10 cellular contexts compared by ENCODE assay signal in genomic region chr12:76028649-76029277, GRCh38. TPM values are rescaled to one million over a fixed set of nuclear protein-coding genes. Genes with fewer than 3 reads are reported as not detected.
DNase-seq lines count a peak whose midpoint lies in the region; ATAC-seq and TF ChIP-seq lines count a peak whose summit lies in the region.
"Had no signal": no experiment of that assay in that cellular context is flagged by ENCODE, and none has a peak within 500 bp of the region (broad histone marks: within the 10 kb centered on the region; RNA-seq: fewer than 3 reads in every experiment).

No MANE protein-coding gene starts in this region.

- ATAC-seq in natural killer cell (no peak), HG02981 (IDR thresholded peaks at IDR 0.05; ENCODE audit: unreplicated experiment) (no peak), HG02571 (IDR thresholded peaks at IDR 0.05; ENCODE audit: unreplicated experiment) (no peak)
- ATAC-seq: left lobe of liver; stimulated activated naive B cell treated with anti-CD40 and anti-IgM and Interleukin-4, amounts not matched to agents 10 μg/mL and 1 μg/mL and 100 μg/mL, for 72 hours had no signal

- H3K9me3 ChIP-seq in BE2C: no peaks in the 10 kb centered on the region
- H3K9me3 ChIP-seq in NT2/D1 (ENCODE audit: insufficient read depth, low read length): no peaks in the 10 kb centered on the region

- H3K4me3 ChIP-seq in BE2C (ENCODE audit: low read depth, low read length) (peak overlapping the region; percentile 69), NT2/D1 (ENCODE audit: insufficient read length, low read depth) (peak overlapping the region; percentile 98), dorsolateral prefrontal cortex (peak overlapping the region; percentile 57 to 94 (median 82))

- peak overlapping the region in 22 of 59 donors; percentile 1 to 98 (median 41) for H3K27ac ChIP-seq in dorsolateral prefrontal cortex

- peak overlapping the region; percentile 71 to 95 for H3K27ac Mint-ChIP-seq in natural killer cell
- H3K27ac Mint-ChIP-seq: stimulated activated naive B cell treated with anti-CD40 and anti-IgM and Interleukin-4, amounts not matched to agents 10 μg/mL and 1 μg/mL and 100 μg/mL, for 72 hours had no signal

- DNase-seq in BE2C (no peak), NT2/D1 (ENCODE audit: low read depth, low spot score) (no peak), dorsolateral prefrontal cortex (no peak), natural killer cell (no peak), DMS53 treated with DMSO at 0.1 percent for 48 hours (lab: John Stamatoyannopoulos, UW; ENCODE audit: unreplicated experiment) (no peak)
- no peak for DNase-seq in stimulated activated CD8-positive, alpha-beta memory T cell treated with anti-CD3 and anti-CD28 coated beads, Interleukin-4, amount 100 ng/mL, for 48 hours
- DNase-seq: stimulated activated naive B cell treated with anti-CD40 and anti-IgM and Interleukin-4, amounts not matched to agents 10 μg/mL and 1 μg/mL and 100 μg/mL, for 72 hours had no signal

- no peaks in the 10 kb centered on the region for H3K27me3 Mint-ChIP-seq in natural killer cell (ENCODE audit: low read depth in 2 of 2)

- H3K27me3 ChIP-seq in BE2C: no peaks in the 10 kb centered on the region
- peaks cover 8% of the 10 kb centered on the region for H3K27me3 ChIP-seq in NT2/D1 (ENCODE audit: insufficient read depth, insufficient read length)
- H3K27me3 ChIP-seq in dorsolateral prefrontal cortex: no peaks in the 10 kb centered on the region

- H3K9me3 Mint-ChIP-seq in natural killer cell: no peaks in the 10 kb centered on the region
- H3K9me3 Mint-ChIP-seq: stimulated activated naive B cell treated with anti-CD40 and anti-IgM and Interleukin-4, amounts not matched to agents 10 μg/mL and 1 μg/mL and 100 μg/mL, for 72 hours had no signal

- intact Hi-C loops in dorsolateral prefrontal cortex (cut with DNase I): no loop called here
- intact Hi-C loops in natural killer cell (cut with micrococcal nuclease): no loop called here

- peak overlapping the region; percentile 47 for H3K4me3 Mint-ChIP-seq in natural killer cell
- H3K4me3 Mint-ChIP-seq: stimulated activated naive B cell treated with anti-CD40 and anti-IgM and Interleukin-4, amounts not matched to agents 10 μg/mL and 1 μg/mL and 100 μg/mL, for 72 hours had no signal

- no peaks in the 10 kb centered on the region for H3K36me3 Mint-ChIP-seq in natural killer cell

- H3K36me3 ChIP-seq in BE2C (no peaks in the 10 kb centered on the region), NT2/D1 (ENCODE audit: insufficient read depth, insufficient read length, low read length) (peaks cover 36% of the 10 kb centered on the region)

- peak overlapping the region; percentile 69 for H3K9ac ChIP-seq in NT2/D1 (ENCODE audit: insufficient read length, low read depth)

- TF ChIP-seq CTCF in BE2C (IDR thresholded peaks at IDR 0.05; ENCODE audit: low read depth, low read length) (no peak), dorsolateral prefrontal cortex (IDR thresholded peaks at IDR 0.05 in 54 of 56, conservative IDR thresholded peaks at IDR 0.05 in 2 of 56; ENCODE audit: low read depth in 1 of 56, partially characterized antibody in 56 of 56) (no peak), natural killer cell (IDR thresholded peaks at IDR 0.05) (no peak)

- peaks cover 35 to 36% of the 10 kb centered on the region in 2 donors for H3K4me1 Mint-ChIP-seq in natural killer cell

- H3K4me1 ChIP-seq in BE2C: 0 out of 2 replicates have a peak, but pooled peaks cover 6% of the 10 kb centered on the region
- H3K4me1 ChIP-seq in NT2/D1 (ENCODE audit: insufficient read depth, insufficient read length): no peaks in the 10 kb centered on the region

RNA-seq across cellular contexts. Expression of gene PHLDA1, which starts 2.8 kb away (rescaled TPM):
- 42.2 TPM for polyA plus RNA-seq in BE2C (2012; ENCODE audit: insufficient read depth, insufficient read length, low read depth)
- total RNA-seq in dorsolateral prefrontal cortex: 10 to 100 TPM in 119 of 120 experiments, 1 to 10 TPM in 1; 9.0 to 26.9 (median 17.8) TPM
- total RNA-seq in natural killer cell: 10 to 100 TPM; 11.1 to 24.0 (median 19.1) TPM

RNA-seq across cellular contexts. Expression of gene NAP1L1, which starts 55.7 kb away (rescaled TPM):
- 156 TPM for polyA plus RNA-seq in BE2C (2012; ENCODE audit: insufficient read depth, insufficient read length, low read depth)
- total RNA-seq in dorsolateral prefrontal cortex (100 to 1,000 TPM; 291 to 450 (median 373) TPM), natural killer cell (100 to 1,000 TPM; 264 to 431 (median 286) TPM)
